In genomic region chr1:32179443-32180185, GRCh38 we compare ENCODE assay signal across 1 cellular context.
A peak's percentile ranks its signal among the peaks of the same experiment; 100 is the strongest.
TF ChIP-seq lines count a peak whose summit lies in the region.

TXLNA (plus strand) TSS chr1:32179675; CDS start chr1:32180346, 671 bp downstream.

TF ChIP-seq in SK-N-SH, 30 proteins besides CTCF, POLR2A, EP300 and RAD21 (continued from another document):
- TF ChIP-seq IRF3 (IDR thresholded peaks at IDR 0.05; ENCODE audit: low read depth, low read length), result no peak
- no peak for TF ChIP-seq SMC3 (IDR thresholded peaks at IDR 0.05; ENCODE audit: low read depth, low read length)
- TF ChIP-seq EZH2phosphoT487 (IDR thresholded peaks at IDR 0.05; ENCODE audit: borderline replicate concordance, low read depth), result no peak
- no peak for TF ChIP-seq RFX5 (IDR thresholded peaks at IDR 0.05; ENCODE audit: low read length)
- TF ChIP-seq MXI1 (IDR thresholded peaks at IDR 0.05; ENCODE audit: low read depth, low read length), result peak; percentile 84
- no peak for TF ChIP-seq RXRA (IDR thresholded peaks at IDR 0.05; ENCODE audit: borderline replicate concordance, low read depth)
- no peak for TF ChIP-seq MEF2A (IDR thresholded peaks at IDR 0.05; ENCODE audit: borderline replicate concordance, low read depth)
- TF ChIP-seq ELF1 (IDR thresholded peaks at IDR 0.05), result peak; percentile 16; the same call in 1 of the 2 replicates
- TF ChIP-seq YY1 (IDR thresholded peaks at IDR 0.05; ENCODE audit: low read depth), result no peak
- no peak for TF ChIP-seq TCF12 (IDR thresholded peaks at IDR 0.05)
- TF ChIP-seq USF2 (IDR thresholded peaks at IDR 0.05; ENCODE audit: borderline replicate concordance, low read depth, low read length), result no peak
- peak; percentile 89 for TF ChIP-seq PBX3 (IDR thresholded peaks at IDR 0.05)
- no peak for TF ChIP-seq FOSL2 (IDR thresholded peaks at IDR 0.05; ENCODE audit: borderline replicate concordance, low read depth)
- TF ChIP-seq GABPA (IDR thresholded peaks at IDR 0.05; ENCODE audit: low read depth), result peak; percentile 76
- TF ChIP-seq USF1 (IDR thresholded peaks at IDR 0.05; ENCODE audit: borderline replicate concordance, low read depth), result no peak; the same call in 1 of the 2 replicates
- TF ChIP-seq TEAD4 (IDR thresholded peaks at IDR 0.05; ENCODE audit: borderline replicate concordance, insufficient read depth), result no peak
- TF ChIP-seq POLR2AphosphoS5 (IDR thresholded peaks at IDR 0.05; ENCODE audit: low read depth, low read length), result peak; percentile 69
- no peak; the same call in 1 of the 2 replicates for TF ChIP-seq FOXJ3 (CRISPR knock-in tag; IDR thresholded peaks at IDR 0.05)
- TF ChIP-seq CHD2 (IDR thresholded peaks at IDR 0.05; ENCODE audit: low read length, partially characterized antibody), result peak; percentile 35
